Comparison of ENCODE assay signal across 27 cellular contexts in the genomic region with DNA sequence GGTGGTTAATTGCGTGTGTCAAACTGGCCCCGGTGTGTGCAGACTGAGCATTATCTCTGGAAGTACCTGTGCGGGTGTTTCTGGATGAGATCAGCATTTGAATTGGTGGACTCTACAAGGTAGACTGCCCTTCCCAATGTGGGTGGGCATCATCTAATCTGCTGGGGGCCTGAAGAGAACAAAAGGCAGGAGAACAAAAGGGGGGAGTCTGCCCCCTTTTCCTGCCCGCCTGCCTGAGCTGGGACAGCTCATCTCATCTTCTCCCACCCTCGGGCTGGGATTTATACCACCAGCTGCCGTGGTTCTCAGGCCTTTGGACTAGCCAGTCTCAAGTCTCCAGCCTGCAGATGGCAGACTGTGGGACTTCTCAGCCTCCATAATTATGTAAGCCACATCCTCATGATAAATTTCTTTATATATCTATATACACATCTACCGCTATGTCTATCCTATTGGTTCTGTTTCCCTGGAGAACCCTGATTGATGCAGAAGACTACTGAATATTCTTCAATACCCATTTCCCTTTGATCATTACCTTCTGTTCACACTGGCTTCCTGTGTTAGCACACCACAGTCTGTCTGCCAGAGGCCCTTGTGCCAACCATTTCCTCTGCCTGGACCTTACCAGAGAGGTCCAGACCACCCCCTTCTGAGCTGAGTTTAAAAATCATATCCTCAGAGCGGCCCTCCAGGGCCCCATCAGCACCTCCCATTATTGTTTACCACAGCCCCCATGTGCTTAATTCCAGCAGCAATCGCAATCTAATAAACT. TPM values are rescaled to one million over a fixed set of nuclear protein-coding genes. Genes with fewer than 3 reads are reported as not detected.
DNase-seq lines count a peak whose midpoint lies in the region; ATAC-seq and TF ChIP-seq lines count a peak whose summit lies in the region.
"Had no signal": no experiment of that assay in that cellular context is flagged by ENCODE, and none has a peak within 500 bp of the region (broad histone marks: within the 10 kb centered on the region; RNA-seq: fewer than 3 reads in every experiment).

No MANE protein-coding gene starts in this region.

- no peaks in the 10 kb centered on the region for H3K9me3 Mint-ChIP-seq in effector memory CD8-positive, alpha-beta T cell
- peaks cover 16% of the 10 kb centered on the region for H3K9me3 Mint-ChIP-seq in progenitor cell of endocrine pancreas (ENCODE audit: low read depth)
- H3K9me3 Mint-ChIP-seq: dendritic cell treated with granulocyte-macrophage colony-stimulating factor and Interleukin-4, amounts not matched to agents 40 ng/mL and 50 ng/mL, for 4 days had no signal

- H3K4me1 ChIP-seq in cardiac muscle cell (ENCODE audit: low read depth), result peaks cover 38% of the 10 kb centered on the region

- H3K4me3 ChIP-seq in cardiac muscle cell, result no peak overlapping the region
- H3K4me3 ChIP-seq: GM23248, skin epidermis, upper lobe of right lung had no signal

- intact Hi-C loops in cardiac septum (cut with DNase I), result no loop called here

- H3K27ac Mint-ChIP-seq in effector memory CD8-positive, alpha-beta T cell, result peak overlapping the region; percentile 17 to 51
- H3K27ac Mint-ChIP-seq in progenitor cell of endocrine pancreas, result peak overlapping the region; percentile 51
- H3K27ac Mint-ChIP-seq: dendritic cell treated with granulocyte-macrophage colony-stimulating factor and Interleukin-4, amounts not matched to agents 40 ng/mL and 50 ng/mL, for 4 days had no signal

- no peaks in the 10 kb centered on the region for H3K9me3 ChIP-seq in cardiac muscle cell (ENCODE audit: low read depth)
- H3K9me3 ChIP-seq: neutrophil, SK-N-SH, upper lobe of right lung had no signal

- H3K27me3 Mint-ChIP-seq in effector memory CD8-positive, alpha-beta T cell, result no peaks in the 10 kb centered on the region
- H3K27me3 Mint-ChIP-seq in progenitor cell of endocrine pancreas, result no peaks in the 10 kb centered on the region
- H3K27me3 Mint-ChIP-seq: CD4-positive, CD25-positive, alpha-beta regulatory T cell; dendritic cell treated with granulocyte-macrophage colony-stimulating factor and Interleukin-4, amounts not matched to agents 40 ng/mL and 50 ng/mL, for 4 days had no signal

- H3K36me3 ChIP-seq in cardiac muscle cell, result no peaks in the 10 kb centered on the region
- H3K36me3 ChIP-seq: neutrophil, upper lobe of right lung had no signal

- TF ChIP-seq CTCF in cardiac muscle cell (IDR thresholded peaks at IDR 0.05; ENCODE audit: low read depth, low read length), result no peak
- no peak for TF ChIP-seq CTCF in progenitor cell of endocrine pancreas (IDR thresholded peaks at IDR 0.05; ENCODE audit: unreplicated experiment)

- ATAC-seq in effector memory CD8-positive, alpha-beta T cell (replicated peaks), result no peak
- ATAC-seq in GM21529 (IDR thresholded peaks at IDR 0.05; ENCODE audit: unreplicated experiment), result no peak
- ATAC-seq: upper lobe of right lung had no signal

- peak overlapping the region; percentile 92 for H3K27ac ChIP-seq in cardiac muscle cell
- H3K27ac ChIP-seq: GM23248, neutrophil, skin epidermis, upper lobe of right lung had no signal

- DNase-seq in DMS53 (lab: John Stamatoyannopoulos, UW), result peak; percentile 42
- no peak for DNase-seq in DMS53 treated with DMSO at 0.1 percent for 48 hours (lab: John Stamatoyannopoulos, UW; ENCODE audit: unreplicated experiment)
- no peak for DNase-seq in cardiac muscle cell (ENCODE audit: low read depth in 1 of 2, low spot score in 1 of 2)
- no peak for DNase-seq in cardiac septum (ENCODE audit: low spot score)
- no peak for DNase-seq in effector memory CD8-positive, alpha-beta T cell
- no peak for DNase-seq in progenitor cell of endocrine pancreas (ENCODE audit: low spot score, unreplicated experiment)
- DNase-seq in GM19240 (ENCODE audit: insufficient read length, low spot score), result no peak
- DNase-seq: 8988T; activated CD4-positive, alpha-beta T cell treated with anti-CD3 and anti-CD28 coated beads for 4 hours; activated naive CD4-positive, alpha-beta T cell treated with Interleukin-2 at 50 U/mL for 16 hours; activated T-cell treated with anti-CD3 and anti-CD28 coated beads, Interleukin-2, amount 50 U/mL, for 48 hours; amniotic stem cell; CD4-positive, CD25-positive, alpha-beta regulatory T cell; GF-D8; GM23248; KG1; NCI-H1694 treated with DMSO at 0.1 percent for 48 hours; NCI-H446 treated with DMSO at 0.1 percent for 48 hours; RPMI8226; SK-N-SH; stimulated activated CD4-positive, alpha-beta T cell treated with anti-CD3 and anti-CD28 coated beads, Interleukin-1b, Interleukin-23, amount 100 ng/mL, for 48 hours; T-helper 2 cell; upper lobe of right lung had no signal

- peaks cover 21 to 22% of the 10 kb centered on the region in 2 donors for H3K4me1 Mint-ChIP-seq in effector memory CD8-positive, alpha-beta T cell (ENCODE audit: low read depth in 2 of 2)
- peaks cover 2% of the 10 kb centered on the region for H3K4me1 Mint-ChIP-seq in progenitor cell of endocrine pancreas (ENCODE audit: low read depth)

- H3K4me3 Mint-ChIP-seq in effector memory CD8-positive, alpha-beta T cell, result no peak overlapping the region
- no peak overlapping the region for H3K4me3 Mint-ChIP-seq in progenitor cell of endocrine pancreas (ENCODE audit: low read depth)
- H3K4me3 Mint-ChIP-seq: CD4-positive, CD25-positive, alpha-beta regulatory T cell; dendritic cell treated with granulocyte-macrophage colony-stimulating factor and Interleukin-4, amounts not matched to agents 40 ng/mL and 50 ng/mL, for 4 days had no signal

- H3K36me3 Mint-ChIP-seq in effector memory CD8-positive, alpha-beta T cell (ENCODE audit: insufficient read depth), result no peaks in the 10 kb centered on the region
- H3K36me3 Mint-ChIP-seq in progenitor cell of endocrine pancreas (ENCODE audit: insufficient read depth), result peaks cover 3% of the 10 kb centered on the region

- H3K27me3 ChIP-seq in cardiac muscle cell, result no peaks in the 10 kb centered on the region
- H3K27me3 ChIP-seq: neutrophil, upper lobe of right lung had no signal

RNA-seq across cellular contexts. Expression of a gene that starts 25.2 kb away (rescaled TPM):
- total RNA-seq in cardiac muscle cell (47.4 and 48.4 TPM in 2 replicates), cardiac septum (158 TPM), progenitor cell of endocrine pancreas (11.6 and 14.2 TPM in 2 replicates)
- polyA plus RNA-seq in cardiac muscle cell, result 96.2 and 104 TPM in 2 replicates
